8 cellular contexts compared by ENCODE assay signal in genomic region chr1:28928306-28928987, GRCh38. TPM values are rescaled to one million over a fixed set of nuclear protein-coding genes. Genes with fewer than 3 reads are reported as not detected.
DNase-seq lines count a peak whose midpoint lies in the region; ATAC-seq and TF ChIP-seq lines count a peak whose summit lies in the region.

No MANE protein-coding gene starts in this region.

- peak; percentile 30 for ATAC-seq in left ventricle myocardium superior
- peak; percentile 44 for ATAC-seq in stimulated activated naive CD8-positive, alpha-beta T cell treated with anti-CD3 and anti-CD28 coated beads, Interleukin-15, Interleukin-2, amounts not matched to agents 100 U/mL and 50 U/mL, for 24 hours
- no peak for ATAC-seq in HG03442 (IDR thresholded peaks at IDR 0.05; ENCODE audit: unreplicated experiment)

- H3F3A ChIP-seq in SK-N-SH (replicated peaks; ENCODE audit: insufficient read depth) = peaks cover 4% of the 10 kb centered on the region

- TF ChIP-seq RAD21 in SK-N-SH (IDR thresholded peaks at IDR 0.05; ENCODE audit: low read length) = no peak

- H4K20me1 ChIP-seq in SK-N-SH (ENCODE audit: insufficient read depth) = no peaks in the 10 kb centered on the region

- CTCF ChIA-PET in SK-N-SH (lab: Yijun Ruan, JAX) = interaction anchor here (1.3 to 2.2 kb wide), 2 partner anchors 46 to 274 kb away, joined by 4 to 9 read pairs; no protein-coding TSS in a partner anchor

- peak overlapping the region; percentile 89 for H3K27ac Mint-ChIP-seq in activated CD4-positive, alpha-beta T cell treated with anti-CD3 and anti-CD28 coated beads, Interleukin-2, amount 10 ng/mL, durations not matched to agents 24 days and 14 days

- peak; percentile 59 for DNase-seq in activated CD4-positive, alpha-beta T cell treated with anti-CD3 and anti-CD28 coated beads, Interleukin-2, amount 10 ng/mL, durations not matched to agents 24 days and 14 days
- no peak for DNase-seq in activated CD4-positive, alpha-beta T cell treated with anti-CD3 and anti-CD28 coated beads for 1 hour
- DNase-seq in SK-N-SH (no peak), left ventricle myocardium superior (no peak)
- DNase-seq in stimulated activated naive CD8-positive, alpha-beta T cell treated with anti-CD3 and anti-CD28 coated beads, Interleukin-15, Interleukin-2, amounts not matched to agents 100 U/mL and 50 U/mL, for 24 hours = no peak
- no peak for DNase-seq in stimulated activated CD4-positive, alpha-beta T cell treated with anti-CD3 and anti-CD28 coated beads, Interleukin-4, amount 100 ng/mL, for 24 hours
- no peak for DNase-seq in activated CD8-positive, alpha-beta memory T cell treated with anti-CD3 and anti-CD28 coated beads, Interleukin-2, amount 50 U/mL, for 48 hours

- H3K79me2 ChIP-seq in SK-N-SH (ENCODE audit: insufficient read depth) = no peaks in the 10 kb centered on the region

- peak overlapping the region; percentile 42 to 70; a peak in 3 of 4 replicates for H3K27ac ChIP-seq in SK-N-SH (ENCODE audit: low read depth in 2 of 2, low read length in 1 of 2)

- POLR2A ChIA-PET in SK-N-SH (lab: Yijun Ruan, JAX) = no interaction called here

- no peak overlapping the region for H3K9ac ChIP-seq in SK-N-SH

- no peak overlapping the region for H3K4me2 ChIP-seq in SK-N-SH

- H2AFZ ChIP-seq in SK-N-SH (ENCODE audit: low read depth) = peak overlapping the region; percentile 48

- H3K4me3 Mint-ChIP-seq in activated CD4-positive, alpha-beta T cell treated with anti-CD3 and anti-CD28 coated beads, Interleukin-2, amount 10 ng/mL, durations not matched to agents 24 days and 14 days = peak overlapping the region; percentile 73

- no peaks in the 10 kb centered on the region for H3K9me3 Mint-ChIP-seq in activated CD4-positive, alpha-beta T cell treated with anti-CD3 and anti-CD28 coated beads, Interleukin-2, amount 10 ng/mL, durations not matched to agents 24 days and 14 days

- H3K36me3 Mint-ChIP-seq in activated CD4-positive, alpha-beta T cell treated with anti-CD3 and anti-CD28 coated beads, Interleukin-2, amount 10 ng/mL, durations not matched to agents 24 days and 14 days (ENCODE audit: low read depth) = peaks cover 13% of the 10 kb centered on the region

- TF ChIP-seq EP300 in SK-N-SH (IDR thresholded peaks at IDR 0.05; ENCODE audit: borderline replicate concordance in 1 of 2, low read depth in 1 of 2, low read length in 1 of 2) = no peak

- no peaks in the 10 kb centered on the region for H3K36me3 ChIP-seq in SK-N-SH (replicated peaks in 1 of 2; ENCODE audit: control insufficient read depth in 1 of 2, insufficient read depth in 2 of 2, low read length in 1 of 2)

- intact Hi-C loops in activated CD4-positive, alpha-beta T cell treated with anti-CD3 and anti-CD28 coated beads, Interleukin-2, amount 10 ng/mL, durations not matched to agents 24 days and 14 days (cut with micrococcal nuclease) = loop anchor here (5.0 kb wide), 2 partner anchors 41 to 476 kb away; no protein-coding TSS in a partner anchor
- intact Hi-C loops in left ventricle myocardium superior (cut with micrococcal nuclease) = no loop called here

- H3K4me1 ChIP-seq in SK-N-SH (ENCODE audit: control insufficient read depth in 1 of 2, insufficient read depth in 2 of 2, low read depth in 1 of 2, low read length in 1 of 2) = peaks cover 7 to 20% of the 10 kb centered on the region in 2 experiments; a peak in 2 of 4 replicates

- peaks cover 48% of the 10 kb centered on the region for H3K4me1 Mint-ChIP-seq in activated CD4-positive, alpha-beta T cell treated with anti-CD3 and anti-CD28 coated beads, Interleukin-2, amount 10 ng/mL, durations not matched to agents 24 days and 14 days

- H3K27me3 ChIP-seq in SK-N-SH (ENCODE audit: insufficient read depth) = no peaks in the 10 kb centered on the region

- no peak overlapping the region for H3K4me3 ChIP-seq in SK-N-SH (ENCODE audit: low read depth in 2 of 2, low read length in 1 of 2)

- H3K9me2 ChIP-seq in SK-N-SH = no peaks in the 10 kb centered on the region

- no peaks in the 10 kb centered on the region for H3K9me3 ChIP-seq in SK-N-SH

- 86% methylated on average over 2 of the region's 2 CpGs for WGBS in SK-N-SH (ENCODE audit: low lambda C conversion rate)

- no peak for TF ChIP-seq CTCF in SK-N-SH (IDR thresholded peaks at IDR 0.05)

- no peaks in the 10 kb centered on the region for H3K27me3 Mint-ChIP-seq in activated CD4-positive, alpha-beta T cell treated with anti-CD3 and anti-CD28 coated beads, Interleukin-2, amount 10 ng/mL, durations not matched to agents 24 days and 14 days

TF ChIP-seq in SK-N-SH, 30 proteins besides CTCF, POLR2A, EP300 and RAD21:
- no peak for TF ChIP-seq MEF2A (IDR thresholded peaks at IDR 0.05; ENCODE audit: borderline replicate concordance, low read depth)
- no peak for TF ChIP-seq NFIC (IDR thresholded peaks at IDR 0.05; ENCODE audit: borderline replicate concordance)
- peak; percentile 28 for TF ChIP-seq CHD2 (IDR thresholded peaks at IDR 0.05; ENCODE audit: low read length, partially characterized antibody)
- TF ChIP-seq USF2 (IDR thresholded peaks at IDR 0.05; ENCODE audit: borderline replicate concordance, low read depth, low read length) = no peak
- TF ChIP-seq GATA2 (CRISPR knock-in tag; IDR thresholded peaks at IDR 0.05) = peak; percentile 9; the same call in 1 of the 2 replicates
- TF ChIP-seq POLR2AphosphoS5 (IDR thresholded peaks at IDR 0.05; ENCODE audit: low read depth, low read length) = no peak
- no peak for TF ChIP-seq TEAD4 (IDR thresholded peaks at IDR 0.05; ENCODE audit: borderline replicate concordance, insufficient read depth)

RNA-seq across cellular contexts. Expression of gene EPB41, which starts 14.1 kb away (rescaled TPM):
- total RNA-seq in activated CD4-positive, alpha-beta T cell treated with anti-CD3 and anti-CD28 coated beads, Interleukin-2, amount 10 ng/mL, durations not matched to agents 24 days and 14 days = 79.1 and 79.7 TPM in 2 replicates
- polyA plus RNA-seq in SK-N-SH (2012; rRNA removed) = 7.4 and 10.3 TPM in 2 replicates
- 8.9 and 14.2 TPM in 2 replicates for polyA plus RNA-seq in SK-N-SH (2012; cell fraction: cytosol; rRNA removed)
- 12.1 and 21.9 TPM in 2 replicates for polyA plus RNA-seq in SK-N-SH (2012; cell fraction: nucleus; rRNA removed)
- total RNA-seq in left ventricle myocardium superior = 24.9 TPM
